16 cellular contexts compared by ENCODE assay signal in the genomic region with DNA sequence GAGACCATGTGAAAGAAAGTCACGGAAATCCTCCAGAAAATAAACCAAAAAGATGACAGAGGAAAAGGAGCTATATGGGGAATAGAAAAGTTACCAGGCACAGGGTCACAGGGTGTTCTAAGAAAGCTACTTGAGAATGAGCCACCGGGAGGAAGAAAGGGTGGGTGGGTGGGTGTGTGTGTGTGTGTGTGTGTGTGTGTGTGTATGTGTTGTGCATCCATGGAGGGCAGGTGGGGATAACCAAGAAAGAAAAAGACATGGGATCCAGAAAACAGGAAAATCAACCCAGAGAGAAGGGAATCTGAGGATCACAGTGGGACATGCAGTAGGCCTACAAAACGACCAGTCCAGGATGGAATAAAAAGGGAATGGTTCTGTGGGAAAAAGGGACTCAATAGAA. TPM values are rescaled to one million over a fixed set of nuclear protein-coding genes. Genes with fewer than 3 reads are reported as not detected.
DNase-seq lines count a peak whose midpoint lies in the region; ATAC-seq and TF ChIP-seq lines count a peak whose summit lies in the region.
"Had no signal": no experiment of that assay in that cellular context is flagged by ENCODE, and none has a peak within 500 bp of the region (broad histone marks: within the 10 kb centered on the region; RNA-seq: fewer than 3 reads in every experiment).

No MANE protein-coding gene starts in this region.

- H3K27ac ChIP-seq in MM.1S (ENCODE audit: low read length) = no peak overlapping the region
- H3K27ac ChIP-seq: SK-N-MC had no signal

- peak overlapping the region; percentile 70; the same call in 1 of the 2 replicates for H3K4me2 ChIP-seq in MM.1S (ENCODE audit: low read depth, low read length)

- H3K9ac ChIP-seq in MM.1S (ENCODE audit: low read length) = no peak overlapping the region

- H3K4me1 ChIP-seq in MM.1S (ENCODE audit: low read length) = peaks cover 25% of the 10 kb centered on the region
- H3K4me1 ChIP-seq: Caco-2 had no signal

- H3K9me2 ChIP-seq in MM.1S (replicated peaks; ENCODE audit: insufficient read depth, low read length) = no peaks in the 10 kb centered on the region

- no peaks in the 10 kb centered on the region for H3K27me3 ChIP-seq in MM.1S (replicated peaks; ENCODE audit: insufficient read depth, low read length)
- H3K27me3 ChIP-seq: upper lobe of left lung had no signal

- 0 out of 2 replicates have a peak, but pooled peaks cover 9% of the 10 kb centered on the region for H3K36me3 ChIP-seq in MM.1S (replicated peaks; ENCODE audit: insufficient read depth, low read length)

- ATAC-seq in GM18867 (IDR thresholded peaks at IDR 0.05; ENCODE audit: unreplicated experiment) = no peak

- H3F3A ChIP-seq in MM.1S (ENCODE audit: insufficient read depth, low read length) = peaks cover 10% of the 10 kb centered on the region

- H3K4me1 Mint-ChIP-seq in brain (peaks cover 60% of the 10 kb centered on the region), osteocyte (ENCODE audit: unreplicated experiment) (peaks cover 64% of the 10 kb centered on the region)

- H3K27me3 Mint-ChIP-seq in brain = no peaks in the 10 kb centered on the region
- no peaks in the 10 kb centered on the region for H3K27me3 Mint-ChIP-seq in osteocyte (ENCODE audit: unreplicated experiment)

- peaks cover 66% of the 10 kb centered on the region for H3K79me2 ChIP-seq in MM.1S (ENCODE audit: low read length)

- H3K27ac Mint-ChIP-seq in brain (peak overlapping the region in 2 of 5 experiments; percentile 14 to 18), osteocyte (ENCODE audit: unreplicated experiment) (peak overlapping the region; percentile 56)

- no peak overlapping the region for H2AFZ ChIP-seq in MM.1S (ENCODE audit: low read length)

- H3K4me3 Mint-ChIP-seq in brain (peak overlapping the region in 4 of 5 experiments; percentile 38 to 70 (median 52)), osteocyte (ENCODE audit: unreplicated experiment) (peak overlapping the region; percentile 43)

- H4K20me1 ChIP-seq in MM.1S (ENCODE audit: insufficient read depth, low read length) = no peaks in the 10 kb centered on the region

- DNase-seq in activated CD8-positive, alpha-beta memory T cell treated with anti-CD3 and anti-CD28 coated beads, Interleukin-2, amount 50 U/mL, for 48 hours = peak; percentile 12
- DNase-seq in activated CD8-positive, alpha-beta memory T cell treated with anti-CD3 and anti-CD28 coated beads for 24 hours = no peak
- DNase-seq in MM.1S (no peak), osteocyte (ENCODE audit: extremely low spot score, unreplicated experiment) (no peak), NCI-H1436 (lab: John Stamatoyannopoulos, UW) (no peak)
- no peak for DNase-seq in stimulated activated CD4-positive, alpha-beta T cell treated with anti-CD3 and anti-CD28 coated beads, Interleukin-2, amount 100 ng/mL, for 48 hours
- DNase-seq: ACHN; Caco-2; NCI-H524 treated with DMSO at 0.1 percent for 48 hours; stimulated activated CD4-positive, alpha-beta T cell treated with anti-CD3 and anti-CD28 coated beads, Interleukin-4, amount 100 ng/mL, for 4 hours; upper lobe of left lung had no signal

- H3K9me3 Mint-ChIP-seq in brain (peaks cover 0 to 6% (median 3%) of the 10 kb centered on the region in 5 experiments), osteocyte (ENCODE audit: unreplicated experiment) (peaks cover 7% of the 10 kb centered on the region)

- peaks cover 35% of the 10 kb centered on the region for H3K36me3 Mint-ChIP-seq in brain
- peaks cover 52% of the 10 kb centered on the region for H3K36me3 Mint-ChIP-seq in osteocyte (ENCODE audit: unreplicated experiment)

- TF ChIP-seq CTCF in MM.1S (IDR thresholded peaks at IDR 0.05; ENCODE audit: low read length) (no peak), brain (conservative IDR thresholded peaks at IDR 0.05) (no peak), osteocyte (IDR thresholded peaks at IDR 0.05) (no peak)

- H3K4me3 ChIP-seq in MM.1S (ENCODE audit: low read length) = no peak overlapping the region
- H3K4me3 ChIP-seq: SK-N-MC had no signal

- H3K9me3 ChIP-seq in MM.1S (replicated peaks; ENCODE audit: insufficient read depth, low read length) = no peaks in the 10 kb centered on the region
- H3K9me3 ChIP-seq: Caco-2, upper lobe of left lung had no signal

RNA-seq across cellular contexts. Expression of gene APOL2, which starts 3.7 kb away (rescaled TPM):
- 16.9 TPM for polyA plus RNA-seq in brain (ENCODE audit: insufficient read depth, low read depth, low replicate concordance)
- 53.5 and 59.9 TPM in 2 replicates for total RNA-seq in osteocyte

RNA-seq across cellular contexts. Expression of gene APOL1, which starts 17.3 kb away (rescaled TPM):
- polyA plus RNA-seq in brain (ENCODE audit: insufficient read depth, low read depth, low replicate concordance) = 5.0 TPM
- 16.2 and 19.5 TPM in 2 replicates for total RNA-seq in osteocyte
- total RNA-seq: G401 had no signal

RNA-seq across cellular contexts. Expression of gene APOL4, which starts 34.0 kb away (rescaled TPM):
- 6.1 TPM for polyA plus RNA-seq in brain (ENCODE audit: insufficient read depth, low read depth, low replicate concordance)
- 0.13 TPM in 1 of 2 replicates, not detected in the other for total RNA-seq in osteocyte
- total RNA-seq: Caco-2, G401, HT1080 had no signal
